Comparison of ENCODE assay signal across 15 cellular contexts in the genomic region with DNA sequence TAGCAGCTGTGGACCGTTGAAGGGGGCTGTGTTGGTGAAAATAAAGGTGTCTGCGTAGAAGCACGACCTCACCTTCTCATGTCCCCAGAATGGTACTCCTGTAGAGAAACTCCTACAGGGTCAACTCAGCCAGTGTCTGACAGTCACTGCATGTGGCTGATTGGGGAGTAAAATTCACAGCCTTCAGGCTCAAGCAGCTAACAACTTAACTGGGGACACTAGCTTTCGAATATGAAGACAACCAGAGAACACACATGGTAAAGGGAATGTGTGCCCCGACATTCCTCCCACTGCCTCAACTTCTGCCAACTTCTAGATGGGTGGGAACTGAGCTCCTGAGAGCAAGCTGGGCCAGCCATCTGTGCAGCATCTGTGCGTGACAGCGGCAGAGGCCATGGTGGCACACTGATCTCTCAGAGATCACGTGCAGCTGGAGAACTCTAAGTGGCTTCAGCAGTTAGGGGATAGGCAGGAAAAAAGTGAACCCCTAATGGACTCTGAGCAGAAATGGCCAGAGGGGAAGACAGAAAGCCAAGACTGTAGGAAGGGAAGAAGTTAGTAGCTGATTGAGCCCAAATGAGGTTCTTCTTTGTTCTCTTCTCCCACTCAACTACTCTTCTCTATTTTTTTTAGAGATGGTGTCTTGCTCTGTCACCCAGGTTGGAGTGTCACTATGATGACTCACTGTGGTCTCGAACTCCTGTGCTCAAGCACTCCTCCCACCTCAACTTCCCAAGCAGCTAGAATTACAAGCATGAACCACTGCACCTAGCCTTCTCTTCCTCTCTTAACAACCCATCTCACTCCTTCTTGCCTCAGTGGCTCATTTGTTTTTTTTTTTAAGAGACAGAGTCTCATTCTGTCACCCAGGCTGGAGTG.
DNase-seq lines count a peak whose midpoint lies in the region; ATAC-seq, FAIRE-seq and TF ChIP-seq lines count a peak whose summit lies in the region.
"Had no signal": no experiment of that assay in that cellular context is flagged by ENCODE, and none has a peak within 500 bp of the region (broad histone marks: within the 10 kb centered on the region; RNA-seq: fewer than 3 reads in every experiment).

No MANE protein-coding gene starts in this region.

- no peak overlapping the region for H4K5ac ChIP-seq in IMR-90 (ENCODE audit: low read depth, low read length)

- BruUV-seq in IMR-90 (replicated peaks; lab: Mats Ljungman, UMichigan) = no TSS peak
- no TSS peak for BruUV-seq in K562 (replicated peaks; lab: Mats Ljungman, UMichigan)

- no peak overlapping the region for H2BK20ac ChIP-seq in IMR-90 (ENCODE audit: low read depth, low read length)

- no peak overlapping the region for H4K8ac ChIP-seq in IMR-90 (ENCODE audit: low read depth in 2 of 2, low read length in 2 of 2)

- no peaks in the 10 kb centered on the region for H3K36me3 ChIP-seq in IMR-90 (ENCODE audit: control insufficient read depth, insufficient read depth, low read length)
- H3K36me3 ChIP-seq in K562 (ENCODE audit: control insufficient read depth, insufficient read depth, low read length) = no peaks in the 10 kb centered on the region
- H3K36me3 ChIP-seq in stomach smooth muscle (ENCODE audit: control insufficient read depth in 2 of 2, insufficient read depth in 2 of 2, low read length in 2 of 2) = no peaks in the 10 kb centered on the region
- H3K36me3 ChIP-seq: tibial artery had no signal

- no peaks in the 10 kb centered on the region for H3K9me3 ChIP-seq in IMR-90 (ENCODE audit: control insufficient read depth, insufficient read depth, low read length)
- no peaks in the 10 kb centered on the region; the same call in 1 of the 2 replicates for H3K9me3 ChIP-seq in K562 (replicated peaks; ENCODE audit: control insufficient read depth, insufficient read depth, low read depth, low read length)
- H3K9me3 ChIP-seq in stomach smooth muscle (ENCODE audit: control insufficient read depth in 2 of 2, low read length in 2 of 2) = no peaks in the 10 kb centered on the region
- H3K9me3 ChIP-seq: tibial artery had no signal

- TF ChIP-seq EP300 in K562 (IDR thresholded peaks at IDR 0.05; ENCODE audit: low read length) = no peak

- no peaks in the 10 kb centered on the region; a peak in 1 of 4 replicates for H3K79me1 ChIP-seq in IMR-90 (ENCODE audit: low read depth in 1 of 2, low read length in 2 of 2)

- H3K14ac ChIP-seq in IMR-90 (replicated peaks; ENCODE audit: low read depth, low read length) = 0 out of 2 replicates have a peak overlapping the region, but pooled peaks have one; percentile 45

- TF ChIP-seq CTCF in IMR-90 (conservative IDR thresholded peaks at IDR 0.05; ENCODE audit: low read depth, low read length) (no peak), K562 (IDR thresholded peaks at IDR 0.05 in 2 of 3, conservative IDR thresholded peaks at IDR 0.05 in 1 of 3; ENCODE audit: insufficient read depth in 2 of 3, low read depth in 1 of 3, low read length in 3 of 3) (no peak)

- H3K23ac ChIP-seq in IMR-90 (ENCODE audit: low read depth, low read length) = no peak overlapping the region

- H3K4ac ChIP-seq in IMR-90 (ENCODE audit: low read depth, low read length) = no peak overlapping the region; the same call in 1 of the 2 replicates

- H2AFZ ChIP-seq in IMR-90 (replicated peaks; ENCODE audit: low read length, poor library complexity) = no peak overlapping the region
- H2AFZ ChIP-seq in K562 (ENCODE audit: low read depth, low read length) = peak overlapping the region; percentile 2; the same call in 1 of the 2 replicates

- H3K4me3 ChIP-seq in IMR-90 (ENCODE audit: insufficient read depth, low read depth, low read length) (no peak overlapping the region), K562 (no peak overlapping the region), stomach smooth muscle (ENCODE audit: low read length in 2 of 2) (no peak overlapping the region)
- H3K4me3 ChIP-seq: tibial artery had no signal

- no peak overlapping the region for H2BK120ac ChIP-seq in IMR-90 (ENCODE audit: low read depth, low read length)

- H3K9ac ChIP-seq in IMR-90 (ENCODE audit: low read depth, low read length) (no peak overlapping the region), K562 (ENCODE audit: insufficient read depth in 1 of 2, low read depth in 2 of 2, low read length in 2 of 2) (no peak overlapping the region), stomach smooth muscle (ENCODE audit: low read length in 2 of 2) (no peak overlapping the region)

- no peak overlapping the region for H2AK9ac ChIP-seq in IMR-90 (replicated peaks; ENCODE audit: low read depth, low read length, poor library complexity)

- H3K18ac ChIP-seq in IMR-90 (ENCODE audit: low read depth, low read length) = no peak overlapping the region

- DNase-seq in stimulated activated CD4-positive, alpha-beta T cell treated with anti-CD3 and anti-CD28 coated beads, Interleukin-1b, Interleukin-23, amount 100 ng/mL, for 48 hours = peak; percentile 29
- no peak for DNase-seq in stimulated activated CD4-positive, alpha-beta T cell treated with anti-CD3 and anti-CD28 coated beads, Interleukin-4, amount 100 ng/mL, for 1 hour
- DNase-seq in IMR-90 (peak; percentile 15), K562 (ENCODE audit: extremely low read depth in 1 of 4, low spot score in 3 of 4) (peak in 1 of 4 experiments; percentile 9), KG1 (lab: John Stamatoyannopoulos, UW) (no peak), iPS-NIHi11 (ENCODE audit: low spot score) (no peak)
- DNase-seq in activated CD4-positive, CD25-positive, alpha-beta regulatory T cell (lab: John Stamatoyannopoulos, UW) = no peak
- DNase-seq: amygdala; CD4-positive, CD25-positive, alpha-beta regulatory T cell; MM.1S; tibial artery had no signal

- intact Hi-C loops in IMR-90 (cut with micrococcal nuclease) (no loop called here), K562 (cut with micrococcal nuclease) (no loop called here)

- no peak overlapping the region for H4K91ac ChIP-seq in IMR-90 (ENCODE audit: insufficient read depth, low read depth, low read length)

- no peak overlapping the region for H2BK15ac ChIP-seq in IMR-90 (ENCODE audit: low read depth, low read length)

- H2AK5ac ChIP-seq in IMR-90 (ENCODE audit: low read depth, low read length) = no peak overlapping the region

- H3K4me2 ChIP-seq in IMR-90 (ENCODE audit: low read depth, low read length) (no peak overlapping the region), K562 (ENCODE audit: insufficient read depth, low read length) (no peak overlapping the region; the same call in 1 of the 2 replicates)

- in situ Hi-C loops in IMR-90 (cut with MboI; ENCODE audit: low sequenced_read_pairs) = no loop called here
- in situ Hi-C loops in K562 (cut with MboI) = no loop called here

- H3K9me1 ChIP-seq in IMR-90 (ENCODE audit: insufficient read depth, low read length) = no peaks in the 10 kb centered on the region
- H3K9me1 ChIP-seq in K562 (ENCODE audit: control insufficient read depth, insufficient read depth, low read length) = no peaks in the 10 kb centered on the region

- H2BK5ac ChIP-seq in IMR-90 (ENCODE audit: low read depth, low read length, poor library complexity, severe bottlenecking) = no peak overlapping the region

- peaks cover 3% of the 10 kb centered on the region; the same call in 1 of the 2 replicates for H3K4me1 ChIP-seq in IMR-90 (ENCODE audit: control insufficient read depth, insufficient read depth, low read length)
- H3K4me1 ChIP-seq in K562 (replicated peaks in 1 of 2; ENCODE audit: control insufficient read depth in 2 of 2, insufficient read depth in 2 of 2, low read length in 2 of 2) = peaks cover 0 to 13% of the 10 kb centered on the region in 2 experiments; a peak in 3 of 5 replicates
- peaks cover 20% of the 10 kb centered on the region for H3K4me1 ChIP-seq in stomach smooth muscle (ENCODE audit: control insufficient read depth, insufficient read depth, low read length)

- TF ChIP-seq POLR2A in IMR-90 (IDR thresholded peaks at IDR 0.05; ENCODE audit: low read depth, low read length) (no peak), K562 (conservative IDR thresholded peaks at IDR 0.05) (no peak)

- no CpG with 5 or more reads among the region's 9 CpGs for WGBS in IMR-90 (ENCODE audit: extremely low coverage in 2 of 2, insufficient read length in 1 of 2), 2 experiments
- 2% methylated on average over 9 of the region's 9 CpGs for WGBS in K562 (ENCODE audit: insufficient coverage, low coverage, missing lambda C conversion rate)

- H3K27ac ChIP-seq in IMR-90 (ENCODE audit: insufficient read depth, low read length) = no peak overlapping the region
- H3K27ac ChIP-seq in K562 (ENCODE audit: extremely low read depth, low read depth, low read length) = no peak overlapping the region
- H3K27ac ChIP-seq in stomach smooth muscle (ENCODE audit: low read length) = peak overlapping the region; percentile 53
- H3K27ac ChIP-seq: tibial artery, VCaP had no signal

- TF ChIP-seq RAD21 in IMR-90 (IDR thresholded peaks at IDR 0.05; ENCODE audit: low read length) (no peak), K562 (CRISPR knock-in tag; conservative IDR thresholded peaks at IDR 0.05 in 1 of 2, IDR thresholded peaks at IDR 0.05 in 1 of 2) (no peak)

- dilution Hi-C loops in IMR-90 (cut with HindIII; ENCODE audit: low sequenced_read_pairs, unreplicated experiment) = no loop called here

- POLR2A ChIA-PET in IMR-90 (lab: Charles Lee; ENCODE audit: unreplicated experiment) (no interaction called here), K562 (lab: Yijun Ruan, JAX) (interaction anchor here (0.7 kb wide), 1 partner anchor 18 kb away, joined by 3 read pairs; no protein-coding TSS in a partner anchor)

- peak; percentile 19 for FAIRE-seq in K562 (lab: Jason Lieb, UNC)
- FAIRE-seq: GM12892, keratinocyte had no signal

- ATAC-seq in IMR-90 (ENCODE audit: low read depth) (no peak), K562 (no peak)

- no peak overlapping the region for H3K56ac ChIP-seq in IMR-90 (ENCODE audit: extremely low read depth, insufficient read depth, low read length)

- CTCF ChIA-PET in IMR-90 (lab: Yijun Ruan, JAX) (no interaction called here), K562 (lab: Yijun Ruan, JAX; ENCODE audit: low intra/inter-chr PET ratio) (no interaction called here)

- H4K20me1 ChIP-seq in IMR-90 (ENCODE audit: insufficient read depth, low read length) = no peaks in the 10 kb centered on the region
- H4K20me1 ChIP-seq in K562 (replicated peaks; ENCODE audit: control insufficient read depth, insufficient read depth, low read length) = no peaks in the 10 kb centered on the region

- H3K79me2 ChIP-seq in K562 (ENCODE audit: control insufficient read depth, insufficient read depth, low read length) = no peaks in the 10 kb centered on the region

- no peaks in the 10 kb centered on the region for H3K27me3 ChIP-seq in IMR-90 (ENCODE audit: control insufficient read depth, insufficient read depth, low read length)
- H3K27me3 ChIP-seq in K562 (ENCODE audit: control insufficient read depth in 2 of 2, insufficient read depth in 2 of 2, low read length in 2 of 2) = no peaks in the 10 kb centered on the region
- H3K27me3 ChIP-seq in stomach smooth muscle (ENCODE audit: control insufficient read depth in 1 of 2, insufficient read depth in 2 of 2, low read length in 2 of 2) = no peaks in the 10 kb centered on the region
- H3K27me3 ChIP-seq: tibial artery had no signal

TF ChIP-seq in IMR-90, 13 proteins besides CTCF, POLR2A, EP300 and RAD21 (continues in another document):
- TF ChIP-seq SMC3 (IDR thresholded peaks at IDR 0.05; ENCODE audit: low read depth, low read length) = no peak
- no peak for TF ChIP-seq CHD1 (IDR thresholded peaks at IDR 0.05; ENCODE audit: low read depth, low read length)

TF ChIP-seq in K562, 482 proteins besides CTCF, POLR2A, EP300 and RAD21 (continues in another document):
- TF ChIP-seq ZNF274 (IDR thresholded peaks at IDR 0.05; ENCODE audit: borderline replicate concordance, low read depth, low read length) = no peak

Comparison
In these comparisons a context has a peak if more than half of its experiments do, and no peak if none do; other contexts are left out.
1. DNase-seq: peak in stimulated activated CD4-positive, alpha-beta T cell treated with anti-CD3 and anti-CD28 coated beads, Interleukin-1b, Interleukin-23, amount 100 ng/mL, for 48 hours (single experiment) and IMR-90 (single experiment); none in stimulated activated CD4-positive, alpha-beta T cell treated with anti-CD3 and anti-CD28 coated beads, Interleukin-4, amount 100 ng/mL, for 1 hour (single experiment), KG1 (single experiment), activated CD4-positive, CD25-positive, alpha-beta regulatory T cell (0 of 4) and iPS-NIHi11 (single experiment).